In genomic region chr1:15129944-15130343, GRCh38 we compare ENCODE assay signal across 28 cellular contexts.
"Had no signal": no experiment of that assay in that cellular context is flagged by ENCODE, and none has a peak within 500 bp of the region (broad histone marks: within the 10 kb centered on the region; RNA-seq: fewer than 3 reads in every experiment).

No MANE protein-coding gene starts in this region.

- H3K4me3 ChIP-seq: stomach, suprapubic skin, testis, thoracic aorta, thyroid gland, tibial artery, tibial nerve, transverse colon, upper lobe of left lung, upper lobe of right lung, uterus, vagina had no signal

- H3K4me1 Mint-ChIP-seq: stimulated activated effector memory CD8-positive, alpha-beta T cell treated with anti-CD3 and anti-CD28 coated beads, Interleukin-12 subunit alpha, Interleukin-12 subunit beta, amount 100 ng/mL, for 72 hours; stimulated activated memory B cell treated with anti-CD40 and anti-IgM and Interleukin-4, amounts not matched to agents 10 μg/mL and 1 μg/mL and 100 μg/mL, for 72 hours; stimulated activated naive B cell treated with anti-CD40 and anti-IgM and Interleukin-4, amounts not matched to agents 10 μg/mL and 1 μg/mL and 100 μg/mL, for 72 hours; stimulated activated naive CD8-positive, alpha-beta T cell treated with anti-CD3 and anti-CD28 coated beads, Interleukin-15, amount 100 ng/mL, for 72 hours had no signal

- H3K4me1 ChIP-seq: testis, thyroid gland, tibial artery, tibial nerve, transverse colon, upper lobe of left lung, upper lobe of right lung, uterus, vagina had no signal

- H3K27ac ChIP-seq: stomach, suprapubic skin, testis, thoracic aorta, thyroid gland, tibial artery, tibial nerve, transverse colon, upper lobe of left lung, upper lobe of right lung, uterus, vagina had no signal

- DNase-seq: stimulated activated CD4-positive, alpha-beta T cell treated with anti-CD3 and anti-CD28 coated beads, Interleukin-2, amount 100 ng/mL, for 48 hours; stimulated activated CD4-positive, alpha-beta T cell treated with anti-CD3 and anti-CD28 coated beads, Interleukin-4, amount 100 ng/mL, for 1 hour; stimulated activated CD4-positive, alpha-beta T cell treated with anti-CD3 and anti-CD28 coated beads, Interleukin-4, amount 100 ng/mL, for 24 hours; stimulated activated CD4-positive, alpha-beta T cell treated with anti-CD3 and anti-CD28 coated beads, Interleukin-4, amount 100 ng/mL, for 4 hours; stimulated activated CD8-positive, alpha-beta memory T cell treated with anti-CD3 and anti-CD28 coated beads, Interleukin-4, amount 100 ng/mL, for 48 hours; stimulated activated naive B cell treated with anti-CD40 and anti-IgM and Interleukin-4, amounts not matched to agents 10 μg/mL and 1 μg/mL and 100 μg/mL, for 72 hours; stimulated activated naive CD4-positive, alpha-beta T cell; stimulated activated naive CD4-positive, alpha-beta T cell treated with Interleukin-2 at 50 U/mL for 16 hours; stimulated activated naive CD8-positive, alpha-beta T cell treated with anti-CD3 and anti-CD28 coated beads, Interleukin-15, amount 100 ng/mL, for 72 hours; stimulated activated naive CD8-positive, alpha-beta T cell treated with anti-CD3 and anti-CD28 coated beads, Interleukin-15, Interleukin-2, amounts not matched to agents 100 U/mL and 50 U/mL, for 24 hours; stomach; substantia nigra; testis; thyroid gland; tibial artery; transverse colon; trophoblast cell; upper lobe of left lung; upper lobe of right lung; uterus had no signal

- H3K9me3 ChIP-seq: testis, thoracic aorta, thyroid gland, transverse colon, upper lobe of left lung, upper lobe of right lung, uterus, vagina had no signal

- ATAC-seq: stimulated activated effector memory CD8-positive, alpha-beta T cell treated with anti-CD3 and anti-CD28 coated beads, Interleukin-12 subunit alpha, Interleukin-12 subunit beta, amount 100 ng/mL, for 72 hours; stimulated activated memory B cell treated with anti-CD40 and anti-IgM and Interleukin-4, amounts not matched to agents 10 μg/mL and 1 μg/mL and 100 μg/mL, for 72 hours; stimulated activated naive B cell treated with anti-CD40 and anti-IgM and Interleukin-4, amounts not matched to agents 10 μg/mL and 1 μg/mL and 100 μg/mL, for 72 hours; stimulated activated naive CD8-positive, alpha-beta T cell treated with anti-CD3 and anti-CD28 coated beads, Interleukin-15, amount 100 ng/mL, for 72 hours; stimulated activated naive CD8-positive, alpha-beta T cell treated with anti-CD3 and anti-CD28 coated beads, Interleukin-15, Interleukin-2, amounts not matched to agents 100 U/mL and 50 U/mL, for 24 hours; upper lobe of right lung had no signal

- H3K36me3 Mint-ChIP-seq: stimulated activated effector memory CD8-positive, alpha-beta T cell treated with anti-CD3 and anti-CD28 coated beads, Interleukin-12 subunit alpha, Interleukin-12 subunit beta, amount 100 ng/mL, for 72 hours; stimulated activated memory B cell treated with anti-CD40 and anti-IgM and Interleukin-4, amounts not matched to agents 10 μg/mL and 1 μg/mL and 100 μg/mL, for 72 hours; stimulated activated naive B cell treated with anti-CD40 and anti-IgM and Interleukin-4, amounts not matched to agents 10 μg/mL and 1 μg/mL and 100 μg/mL, for 72 hours had no signal

- H3K27me3 ChIP-seq: stomach, testis, thyroid gland, tibial nerve, transverse colon, upper lobe of left lung, upper lobe of right lung, uterus, vagina had no signal

- H3K9me3 Mint-ChIP-seq: stimulated activated effector memory CD8-positive, alpha-beta T cell treated with anti-CD3 and anti-CD28 coated beads, Interleukin-12 subunit alpha, Interleukin-12 subunit beta, amount 100 ng/mL, for 72 hours; stimulated activated naive CD8-positive, alpha-beta T cell treated with anti-CD3 and anti-CD28 coated beads, Interleukin-15, amount 100 ng/mL, for 72 hours; stimulated activated naive CD8-positive, alpha-beta T cell treated with anti-CD3 and anti-CD28 coated beads, Interleukin-15, Interleukin-2, amounts not matched to agents 100 ng/mL and 50 ng/mL, for 24 hours; type B pancreatic cell had no signal

- H3K27ac Mint-ChIP-seq: stimulated activated effector memory CD8-positive, alpha-beta T cell treated with anti-CD3 and anti-CD28 coated beads, Interleukin-12 subunit alpha, Interleukin-12 subunit beta, amount 100 ng/mL, for 72 hours; stimulated activated memory B cell treated with anti-CD40 and anti-IgM and Interleukin-4, amounts not matched to agents 10 μg/mL and 1 μg/mL and 100 μg/mL, for 72 hours; stimulated activated naive B cell treated with anti-CD40 and anti-IgM and Interleukin-4, amounts not matched to agents 10 μg/mL and 1 μg/mL and 100 μg/mL, for 72 hours; stimulated activated naive CD8-positive, alpha-beta T cell treated with anti-CD3 and anti-CD28 coated beads, Interleukin-15, amount 100 ng/mL, for 72 hours; stimulated activated naive CD8-positive, alpha-beta T cell treated with anti-CD3 and anti-CD28 coated beads, Interleukin-15, Interleukin-2, amounts not matched to agents 100 ng/mL and 50 ng/mL, for 24 hours; type B pancreatic cell had no signal

- H3K4me3 Mint-ChIP-seq: stimulated activated effector memory CD8-positive, alpha-beta T cell treated with anti-CD3 and anti-CD28 coated beads, Interleukin-12 subunit alpha, Interleukin-12 subunit beta, amount 100 ng/mL, for 72 hours; stimulated activated memory B cell treated with anti-CD40 and anti-IgM and Interleukin-4, amounts not matched to agents 10 μg/mL and 1 μg/mL and 100 μg/mL, for 72 hours; stimulated activated naive B cell treated with anti-CD40 and anti-IgM and Interleukin-4, amounts not matched to agents 10 μg/mL and 1 μg/mL and 100 μg/mL, for 72 hours; stimulated activated naive CD8-positive, alpha-beta T cell treated with anti-CD3 and anti-CD28 coated beads, Interleukin-15, amount 100 ng/mL, for 72 hours; stimulated activated naive CD8-positive, alpha-beta T cell treated with anti-CD3 and anti-CD28 coated beads, Interleukin-15, Interleukin-2, amounts not matched to agents 100 ng/mL and 50 ng/mL, for 24 hours; type B pancreatic cell had no signal

- H3K36me3 ChIP-seq: stomach, suprapubic skin, thoracic aorta, thyroid gland, tibial artery, tibial nerve, transverse colon, upper lobe of left lung, upper lobe of right lung, uterus, vagina had no signal
